ENCODE assay signal across 30 cellular contexts in genomic region chr12:112942572-112942971, GRCh38. TPM values are rescaled to one million over a fixed set of nuclear protein-coding genes. Genes with fewer than 3 reads are reported as not detected.
"Had no signal": no experiment of that assay in that cellular context is flagged by ENCODE, and none has a peak within 500 bp of the region (broad histone marks: within the 10 kb centered on the region; RNA-seq: fewer than 3 reads in every experiment).

No MANE protein-coding gene starts in this region.

- H3K36me3 ChIP-seq: neural progenitor cell, ovary, right lobe of liver, sigmoid colon had no signal

- H3K9me3 Mint-ChIP-seq: natural killer cell; nephron; neural progenitor cell; stimulated activated effector memory CD8-positive, alpha-beta T cell treated with anti-CD3 and anti-CD28 coated beads, Interleukin-12 subunit alpha, Interleukin-12 subunit beta, amount 100 ng/mL, for 72 hours; stimulated activated naive B cell treated with anti-CD40 and anti-IgM and Interleukin-4, amounts not matched to agents 10 μg/mL and 1 μg/mL and 100 μg/mL, for 72 hours; stimulated activated naive CD8-positive, alpha-beta T cell treated with anti-CD3 and anti-CD28 coated beads, Interleukin-15, Interleukin-2, amounts not matched to agents 100 ng/mL and 50 ng/mL, for 24 hours had no signal

- H3K4me3 ChIP-seq: neural progenitor cell, ovary, psoas muscle, right lobe of liver, sigmoid colon, stomach, thoracic aorta, thyroid gland, tibial nerve, upper lobe of left lung, vagina had no signal

- DNase-seq: natural killer cell; occipital lobe; ovary; posterior cingulate gyrus; psoas muscle; right cardiac atrium; right lobe of liver; sigmoid colon; small intestine; stimulated activated CD4-positive, alpha-beta T cell treated with anti-CD3 and anti-CD28 coated beads, Interleukin-15, amount 100 ng/mL, for 24 hours; stimulated activated CD4-positive, alpha-beta T cell treated with anti-CD3 and anti-CD28 coated beads, Interleukin-2, amount 100 ng/mL, for 24 hours; stimulated activated CD4-positive, alpha-beta T cell treated with anti-CD3 and anti-CD28 coated beads, Interleukin-2, amount 100 ng/mL, for 48 hours; stimulated activated CD4-positive, alpha-beta T cell treated with anti-CD3 and anti-CD28 coated beads, Interleukin-4, amount 100 ng/mL, for 24 hours; stimulated activated naive B cell treated with anti-CD40 and anti-IgM and Interleukin-4, amounts not matched to agents 10 μg/mL and 1 μg/mL and 100 μg/mL, for 72 hours; stimulated activated naive CD4-positive, alpha-beta T cell treated with Interleukin-2 at 50 U/mL for 16 hours; stomach; thyroid gland; trophoblast cell; upper lobe of left lung had no signal

- H3K4me1 Mint-ChIP-seq: nephron, neural progenitor cell had no signal

- H3K27ac Mint-ChIP-seq: natural killer cell; nephron; neural progenitor cell; progenitor cell of endocrine pancreas; stimulated activated effector memory CD8-positive, alpha-beta T cell treated with anti-CD3 and anti-CD28 coated beads, Interleukin-12 subunit alpha, Interleukin-12 subunit beta, amount 100 ng/mL, for 72 hours; stimulated activated naive B cell treated with anti-CD40 and anti-IgM and Interleukin-4, amounts not matched to agents 10 μg/mL and 1 μg/mL and 100 μg/mL, for 72 hours; stimulated activated naive CD8-positive, alpha-beta T cell treated with anti-CD3 and anti-CD28 coated beads, Interleukin-15, Interleukin-2, amounts not matched to agents 100 ng/mL and 50 ng/mL, for 24 hours had no signal

- FAIRE-seq: small intestine, urothelium cell line had no signal

- H3K79me2 ChIP-seq: parathyroid adenoma had no signal

- H3K9ac ChIP-seq: neural progenitor cell, parathyroid adenoma had no signal

- H2AFZ ChIP-seq: neural progenitor cell, parathyroid adenoma had no signal

- ATAC-seq: natural killer cell; psoas muscle; right cardiac atrium; right lobe of liver; stimulated activated effector memory CD8-positive, alpha-beta T cell treated with anti-CD3 and anti-CD28 coated beads, Interleukin-12 subunit alpha, Interleukin-12 subunit beta, amount 100 ng/mL, for 72 hours; stimulated activated naive B cell treated with anti-CD40 and anti-IgM and Interleukin-4, amounts not matched to agents 10 μg/mL and 1 μg/mL and 100 μg/mL, for 72 hours had no signal

- H3K4me2 ChIP-seq: neural progenitor cell had no signal

- H3K9me3 ChIP-seq: ovary, right lobe of liver, sigmoid colon, stomach, thoracic aorta, thyroid gland, tibial nerve, upper lobe of left lung, vagina had no signal

- H3K27me3 Mint-ChIP-seq: stimulated activated naive B cell treated with anti-CD40 and anti-IgM and Interleukin-4, amounts not matched to agents 10 μg/mL and 1 μg/mL and 100 μg/mL, for 72 hours; stimulated activated naive CD8-positive, alpha-beta T cell treated with anti-CD3 and anti-CD28 coated beads, Interleukin-15, Interleukin-2, amounts not matched to agents 100 ng/mL and 50 ng/mL, for 24 hours had no signal

- H3K27ac ChIP-seq: neural progenitor cell, ovary, parathyroid adenoma, psoas muscle, right lobe of liver, sigmoid colon, stomach, thoracic aorta, thyroid gland, tibial nerve, upper lobe of left lung, vagina had no signal

- H3K4me1 ChIP-seq: psoas muscle had no signal

- H3K36me3 Mint-ChIP-seq: natural killer cell, neural progenitor cell had no signal

- H3K27me3 ChIP-seq: ovary, right lobe of liver, sigmoid colon, stomach, thyroid gland, tibial nerve, upper lobe of left lung, vagina had no signal

- H3K4me3 Mint-ChIP-seq: natural killer cell; nephron; neural progenitor cell; stimulated activated effector memory CD8-positive, alpha-beta T cell treated with anti-CD3 and anti-CD28 coated beads, Interleukin-12 subunit alpha, Interleukin-12 subunit beta, amount 100 ng/mL, for 72 hours; stimulated activated naive B cell treated with anti-CD40 and anti-IgM and Interleukin-4, amounts not matched to agents 10 μg/mL and 1 μg/mL and 100 μg/mL, for 72 hours; stimulated activated naive CD8-positive, alpha-beta T cell treated with anti-CD3 and anti-CD28 coated beads, Interleukin-15, Interleukin-2, amounts not matched to agents 100 ng/mL and 50 ng/mL, for 24 hours had no signal

RNA-seq across cellular contexts. Expression of gene OAS3, which starts 4.3 kb away (rescaled TPM):
- polyA plus RNA-seq: neural cell had no signal

RNA-seq across cellular contexts. Expression of gene OAS2, which starts 35.7 kb away (rescaled TPM):
- total RNA-seq: progenitor cell of endocrine pancreas had no signal
- polyA plus RNA-seq: neural cell had no signal

RNA-seq across cellular contexts. Expression of gene OAS1, which starts 35.8 kb away (rescaled TPM):
- polyA plus RNA-seq: neural cell had no signal
